ENCODE assay signal across 1 cellular context in genomic region chr14:103607039-103607668, GRCh38.
TF ChIP-seq lines count a peak whose summit lies in the region.

No MANE protein-coding gene starts in this region.

TF ChIP-seq in HEK293, 187 proteins besides CTCF, POLR2A, EP300 and RAD21 (continued from another document and continues in another):
- TF ChIP-seq, protein P1, sequence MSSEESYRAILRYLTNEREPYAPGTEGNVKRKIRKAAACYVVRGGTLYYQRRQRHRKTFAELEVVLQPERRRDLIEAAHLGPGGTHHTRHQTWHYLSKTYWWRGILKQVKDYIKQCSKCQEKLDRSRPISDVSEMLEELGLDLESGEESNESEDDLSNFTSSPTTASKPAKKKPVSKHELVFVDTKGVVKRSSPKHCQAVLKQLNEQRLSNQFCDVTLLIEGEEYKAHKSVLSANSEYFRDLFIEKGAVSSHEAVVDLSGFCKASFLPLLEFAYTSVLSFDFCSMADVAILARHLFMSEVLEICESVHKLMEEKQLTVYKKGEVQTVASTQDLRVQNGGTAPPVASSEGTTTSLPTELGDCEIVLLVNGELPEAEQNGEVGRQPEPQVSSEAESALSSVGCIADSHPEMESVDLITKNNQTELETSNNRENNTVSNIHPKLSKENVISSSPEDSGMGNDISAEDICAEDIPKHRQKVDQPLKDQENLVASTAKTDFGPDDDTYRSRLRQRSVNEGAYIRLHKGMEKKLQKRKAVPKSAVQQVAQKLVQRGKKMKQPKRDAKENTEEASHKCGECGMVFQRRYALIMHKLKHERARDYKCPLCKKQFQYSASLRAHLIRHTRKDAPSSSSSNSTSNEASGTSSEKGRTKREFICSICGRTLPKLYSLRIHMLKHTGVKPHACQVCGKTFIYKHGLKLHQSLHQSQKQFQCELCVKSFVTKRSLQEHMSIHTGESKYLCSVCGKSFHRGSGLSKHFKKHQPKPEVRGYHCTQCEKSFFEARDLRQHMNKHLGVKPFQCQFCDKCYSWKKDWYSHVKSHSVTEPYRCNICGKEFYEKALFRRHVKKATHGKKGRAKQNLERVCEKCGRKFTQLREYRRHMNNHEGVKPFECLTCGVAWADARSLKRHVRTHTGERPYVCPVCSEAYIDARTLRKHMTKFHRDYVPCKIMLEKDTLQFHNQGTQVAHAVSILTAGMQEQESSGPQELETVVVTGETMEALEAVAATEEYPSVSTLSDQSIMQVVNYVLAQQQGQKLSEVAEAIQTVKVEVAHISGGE (tag by site-specific recombination; conservative IDR thresholded peaks at IDR 0.05; ENCODE audit: low read depth) = no peak
- no peak for TF ChIP-seq ZNF221 (tag by site-specific recombination; IDR thresholded peaks at IDR 0.05; ENCODE audit: borderline replicate concordance)
- peak; percentile 57 for TF ChIP-seq GLIS1 (tag by site-specific recombination; IDR thresholded peaks at IDR 0.05)
- peak; percentile 20; the same call in 1 of the 2 replicates for TF ChIP-seq GLIS2 (tag by site-specific recombination; IDR thresholded peaks at IDR 0.05)
- no peak for TF ChIP-seq ZNF174 (tag by site-specific recombination; IDR thresholded peaks at IDR 0.05)
- TF ChIP-seq ZNF146 (tag by site-specific recombination; IDR thresholded peaks at IDR 0.05) = no peak
- TF ChIP-seq ZNF148 (tag by site-specific recombination; IDR thresholded peaks at IDR 0.05; ENCODE audit: borderline replicate concordance) = no peak
- no peak for TF ChIP-seq ZNF214 (tag by site-specific recombination; IDR thresholded peaks at IDR 0.05; ENCODE audit: borderline replicate concordance)
- TF ChIP-seq, protein P2, sequence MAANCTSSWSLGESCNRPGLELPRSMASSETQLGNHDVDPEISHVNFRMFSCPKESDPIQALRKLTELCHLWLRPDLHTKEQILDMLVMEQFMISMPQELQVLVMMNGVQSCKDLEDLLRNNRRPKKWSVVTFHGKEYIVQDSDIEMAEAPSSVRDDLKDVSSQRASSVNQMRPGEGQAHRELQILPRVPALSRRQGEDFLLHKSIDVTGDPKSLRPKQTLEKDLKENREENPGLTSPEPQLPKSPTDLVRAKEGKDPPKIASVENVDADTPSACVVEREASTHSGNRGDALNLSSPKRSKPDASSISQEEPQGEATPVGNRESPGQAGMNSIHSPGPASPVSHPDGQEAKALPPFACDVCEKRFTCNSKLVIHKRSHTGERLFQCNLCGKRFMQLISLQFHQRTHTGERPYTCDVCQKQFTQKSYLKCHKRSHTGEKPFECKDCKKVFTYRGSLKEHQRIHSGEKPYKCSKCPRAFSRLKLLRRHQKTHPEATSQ (tag by site-specific recombination; IDR thresholded peaks at IDR 0.05) = no peak
- TF ChIP-seq ZFP3 (tag by site-specific recombination; IDR thresholded peaks at IDR 0.05; ENCODE audit: low read depth) = no peak
- no peak for TF ChIP-seq ZNF48 (tag by site-specific recombination; IDR thresholded peaks at IDR 0.05)
- 0 out of 2 replicates have a peak, but pooled peaks have one; percentile 44 for TF ChIP-seq KLF17 (tag by site-specific recombination; IDR thresholded peaks at IDR 0.05)
- TF ChIP-seq, protein P3, sequence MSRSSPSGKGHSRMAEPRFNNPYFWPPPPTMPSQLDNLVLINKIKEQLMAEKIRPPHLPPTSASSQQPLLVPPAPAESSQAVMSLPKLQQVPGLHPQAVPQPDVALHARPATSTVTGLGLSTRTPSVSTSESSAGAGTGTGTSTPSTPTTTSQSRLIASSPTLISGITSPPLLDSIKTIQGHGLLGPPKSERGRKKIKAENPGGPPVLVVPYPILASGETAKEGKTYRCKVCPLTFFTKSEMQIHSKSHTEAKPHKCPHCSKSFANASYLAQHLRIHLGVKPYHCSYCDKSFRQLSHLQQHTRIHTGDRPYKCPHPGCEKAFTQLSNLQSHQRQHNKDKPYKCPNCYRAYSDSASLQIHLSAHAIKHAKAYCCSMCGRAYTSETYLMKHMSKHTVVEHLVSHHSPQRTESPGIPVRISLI (tag by site-specific recombination; IDR thresholded peaks at IDR 0.05) = no peak
- TF ChIP-seq ZNF623 (tag by site-specific recombination; IDR thresholded peaks at IDR 0.05) = no peak
- no peak for TF ChIP-seq TSHZ1 (tag by site-specific recombination; IDR thresholded peaks at IDR 0.05; ENCODE audit: borderline replicate concordance)
- no peak for TF ChIP-seq KLF7 (tag by site-specific recombination; IDR thresholded peaks at IDR 0.05; ENCODE audit: borderline replicate concordance)
- TF ChIP-seq KLF8 (tag by site-specific recombination; IDR thresholded peaks at IDR 0.05) = no peak
- no peak for TF ChIP-seq ZNF202 (tag by site-specific recombination; IDR thresholded peaks at IDR 0.05; ENCODE audit: borderline replicate concordance)
- no peak for TF ChIP-seq ZNF184 (tag by site-specific recombination; IDR thresholded peaks at IDR 0.05)
- TF ChIP-seq ZIC2 (tag by site-specific recombination; IDR thresholded peaks at IDR 0.05) = peak; percentile 98
- TF ChIP-seq EGR2 (tag by site-specific recombination; IDR thresholded peaks at IDR 0.05; ENCODE audit: low read depth) = no peak
- TF ChIP-seq SP7 (tag by site-specific recombination; IDR thresholded peaks at IDR 0.05) = peak; percentile 62; the same call in 1 of the 2 replicates
- TF ChIP-seq ZNF423 (tag by site-specific recombination; IDR thresholded peaks at IDR 0.05) = no peak
- TF ChIP-seq ZNF555 (tag by site-specific recombination; conservative IDR thresholded peaks at IDR 0.05) = no peak
- TF ChIP-seq ZNF211 (tag by site-specific recombination; IDR thresholded peaks at IDR 0.05; ENCODE audit: low read depth) = no peak
- no peak for TF ChIP-seq BCL11B (tag by site-specific recombination; IDR thresholded peaks at IDR 0.05; ENCODE audit: low read depth)
- no peak for TF ChIP-seq SCRT2 (tag by site-specific recombination; IDR thresholded peaks at IDR 0.05)
- no peak for TF ChIP-seq ZNF335 (tag by site-specific recombination; conservative IDR thresholded peaks at IDR 0.05)
- no peak for TF ChIP-seq BCL11A (tag by site-specific recombination; IDR thresholded peaks at IDR 0.05; ENCODE audit: low read depth)
- TF ChIP-seq ZNF701 (tag by site-specific recombination; IDR thresholded peaks at IDR 0.05) = no peak
- TF ChIP-seq ZNF660 (tag by site-specific recombination; IDR thresholded peaks at IDR 0.05) = no peak; the same call in 1 of the 2 replicates
- TF ChIP-seq GLI4 (tag by site-specific recombination; IDR thresholded peaks at IDR 0.05) = no peak
- no peak for TF ChIP-seq ZNF133 (tag by site-specific recombination; IDR thresholded peaks at IDR 0.05)
- no peak for TF ChIP-seq ZNF433 (tag by site-specific recombination; IDR thresholded peaks at IDR 0.05; ENCODE audit: low read depth)
- no peak for TF ChIP-seq OVOL3 (tag by site-specific recombination; IDR thresholded peaks at IDR 0.05)
- TF ChIP-seq INSM2 (tag by site-specific recombination; IDR thresholded peaks at IDR 0.05) = no peak
- no peak for TF ChIP-seq ZNF514 (tag by site-specific recombination; IDR thresholded peaks at IDR 0.05)
- TF ChIP-seq, protein P4, sequence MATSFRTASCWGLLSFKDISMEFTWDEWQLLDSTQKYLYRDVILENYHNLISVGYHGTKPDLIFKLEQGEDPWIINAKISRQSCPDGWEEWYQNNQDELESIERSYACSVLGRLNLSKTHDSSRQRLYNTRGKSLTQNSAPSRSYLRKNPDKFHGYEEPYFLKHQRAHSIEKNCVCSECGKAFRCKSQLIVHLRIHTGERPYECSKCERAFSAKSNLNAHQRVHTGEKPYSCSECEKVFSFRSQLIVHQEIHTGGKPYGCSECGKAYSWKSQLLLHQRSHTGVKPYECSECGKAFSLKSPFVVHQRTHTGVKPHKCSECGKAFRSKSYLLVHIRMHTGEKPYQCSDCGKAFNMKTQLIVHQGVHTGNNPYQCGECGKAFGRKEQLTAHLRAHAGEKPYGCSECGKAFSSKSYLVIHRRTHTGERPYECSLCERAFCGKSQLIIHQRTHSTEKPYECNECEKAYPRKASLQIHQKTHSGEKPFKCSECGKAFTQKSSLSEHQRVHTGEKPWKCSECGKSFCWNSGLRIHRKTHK (tag by site-specific recombination; IDR thresholded peaks at IDR 0.05) = no peak
- 0 out of 2 replicates have a peak, but pooled peaks have one; percentile 22 for TF ChIP-seq TRIM28 (IDR thresholded peaks at IDR 0.05; ENCODE audit: borderline replicate concordance, low read length)
- peak; percentile 59; the same call in 1 of the 2 replicates for TF ChIP-seq ZNF341 (tag by site-specific recombination; IDR thresholded peaks at IDR 0.05; ENCODE audit: low read depth)
- TF ChIP-seq ZNF621 (tag by site-specific recombination; IDR thresholded peaks at IDR 0.05) = no peak
- no peak for TF ChIP-seq ZNF350 (tag by site-specific recombination; IDR thresholded peaks at IDR 0.05)
- TF ChIP-seq, protein P5, sequence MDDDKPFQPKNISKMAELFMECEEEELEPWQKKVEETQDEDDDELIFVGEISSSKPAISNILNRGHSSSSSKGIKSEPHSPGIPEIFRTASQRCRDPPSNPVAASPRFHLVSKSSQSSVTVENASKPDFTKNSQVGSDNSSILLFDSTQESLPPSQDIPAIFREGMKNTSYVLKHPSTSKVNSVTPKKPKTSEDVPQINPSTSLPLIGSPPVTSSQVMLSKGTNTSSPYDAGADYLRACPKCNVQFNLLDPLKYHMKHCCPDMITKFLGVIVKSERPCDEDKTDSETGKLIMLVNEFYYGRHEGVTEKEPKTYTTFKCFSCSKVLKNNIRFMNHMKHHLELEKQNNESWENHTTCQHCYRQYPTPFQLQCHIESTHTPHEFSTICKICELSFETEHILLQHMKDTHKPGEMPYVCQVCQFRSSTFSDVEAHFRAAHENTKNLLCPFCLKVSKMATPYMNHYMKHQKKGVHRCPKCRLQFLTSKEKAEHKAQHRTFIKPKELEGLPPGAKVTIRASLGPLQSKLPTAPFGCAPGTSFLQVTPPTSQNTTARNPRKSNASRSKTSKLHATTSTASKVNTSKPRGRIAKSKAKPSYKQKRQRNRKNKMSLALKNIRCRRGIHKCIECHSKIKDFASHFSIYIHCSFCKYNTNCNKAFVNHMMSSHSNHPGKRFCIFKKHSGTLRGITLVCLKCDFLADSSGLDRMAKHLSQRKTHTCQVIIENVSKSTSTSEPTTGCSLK (tag by site-specific recombination; IDR thresholded peaks at IDR 0.05) = no peak
- TF ChIP-seq ZBTB7A (tag by site-specific recombination; IDR thresholded peaks at IDR 0.05; ENCODE audit: low read depth) = no peak
- TF ChIP-seq ZNF501 (tag by site-specific recombination; IDR thresholded peaks at IDR 0.05) = no peak
- no peak for TF ChIP-seq ZNF391 (tag by site-specific recombination; IDR thresholded peaks at IDR 0.05; ENCODE audit: borderline replicate concordance, low read depth)
- no peak for TF ChIP-seq ZNF404 (tag by site-specific recombination; IDR thresholded peaks at IDR 0.05)
- TF ChIP-seq ZNF416 (tag by site-specific recombination; IDR thresholded peaks at IDR 0.05) = no peak
